In genomic region chr6:65780691-65781090, GRCh38 we compare ENCODE assay signal across 5 cellular contexts.
"Had no signal": no experiment of that assay in that cellular context is flagged by ENCODE, and none has a peak within 500 bp of the region (broad histone marks: within the 10 kb centered on the region; RNA-seq: fewer than 3 reads in every experiment).

No MANE protein-coding gene starts in this region.

- FAIRE-seq: HTR-8/SVneo had no signal

- H3K9ac ChIP-seq: KMS-11 had no signal

- H3K27ac ChIP-seq: HL-60, KMS-11 had no signal

- H3K4me2 ChIP-seq: KMS-11 had no signal

- DNase-seq: KBM-7, KG1 had no signal
